Comparison of ENCODE assay signal across 8 cellular contexts in the genomic region with DNA sequence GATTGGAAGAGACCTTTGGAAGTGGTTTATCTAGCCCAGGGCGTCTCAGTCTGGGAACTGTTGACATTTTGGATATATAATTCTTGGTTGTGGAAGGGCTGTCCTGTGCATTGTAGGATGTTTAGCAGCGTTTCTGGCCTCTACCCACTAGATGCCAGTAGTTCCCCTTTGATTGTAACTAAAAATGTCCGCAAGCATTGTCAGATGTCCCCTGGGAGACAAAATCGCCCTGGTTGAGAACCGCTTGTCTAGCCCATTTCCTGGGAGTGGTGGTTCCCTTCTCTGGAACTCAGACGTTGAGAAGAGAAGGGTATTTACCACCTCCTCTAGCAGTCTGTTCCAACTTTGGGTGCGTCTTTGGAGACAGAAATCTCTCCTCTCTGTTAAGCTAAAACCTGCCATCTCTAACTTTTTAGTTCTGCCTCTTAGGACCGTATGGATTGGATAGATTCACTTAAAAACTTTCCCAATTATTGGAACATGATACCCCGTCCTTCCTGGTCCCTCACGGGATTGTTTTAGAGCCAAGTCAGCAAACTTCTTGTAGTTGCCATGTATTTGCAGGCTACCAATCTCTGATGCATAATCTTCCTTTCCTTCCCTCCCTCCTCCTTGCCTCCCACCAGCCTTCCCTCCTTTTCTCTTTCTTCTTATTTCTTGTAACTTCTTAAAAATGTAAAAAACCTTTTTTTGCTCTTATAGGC. TPM values are rescaled to one million over a fixed set of nuclear protein-coding genes. Genes with fewer than 3 reads are reported as not detected.
DNase-seq lines count a peak whose midpoint lies in the region; ATAC-seq and TF ChIP-seq lines count a peak whose summit lies in the region.

No MANE protein-coding gene starts in this region.

- DNase-seq in AG09309 (ENCODE audit: low read depth) = no peak
- DNase-seq in astrocyte of the spinal cord (ENCODE audit: low read depth, low spot score) = peak; percentile 40
- peak in 3 of 9 donors; percentile 9 to 19 (median 14) for DNase-seq in naive thymus-derived CD4-positive, alpha-beta T cell
- DNase-seq in stimulated activated CD4-positive, alpha-beta T cell treated with anti-CD3 and anti-CD28 coated beads, Interleukin-4, amount 100 ng/mL, for 4 hours = no peak

- no peaks in the 10 kb centered on the region for H3K9me3 ChIP-seq in naive thymus-derived CD4-positive, alpha-beta T cell (ENCODE audit: control insufficient read depth in 2 of 3, low read length in 3 of 3)

- peaks cover 29 to 50% (median 40%) of the 10 kb centered on the region in 7 donors for H3K4me1 Mint-ChIP-seq in naive thymus-derived CD4-positive, alpha-beta T cell

- no peaks in the 10 kb centered on the region for H3K27me3 Mint-ChIP-seq in naive thymus-derived CD4-positive, alpha-beta T cell

- H3K4me1 ChIP-seq in naive thymus-derived CD4-positive, alpha-beta T cell (ENCODE audit: control insufficient read depth in 2 of 2, insufficient read depth in 2 of 2, low read length in 2 of 2) = peaks cover 0 to 4% of the 10 kb centered on the region in 2 donors

- CTCF ChIA-PET in naive thymus-derived CD4-positive, alpha-beta T cell (lab: Charles Lee) = interaction anchor here (0.6 to 2.2 kb wide), 2 partner anchors 10 to 49 kb away, joined by 3 to 5 read pairs; no protein-coding TSS in a partner anchor

- intact Hi-C loops in naive thymus-derived CD4-positive, alpha-beta T cell (cut with micrococcal nuclease) = loop anchor here in 1 of 2 donors (1.0 kb wide), 1 partner anchor 145 kb away; no protein-coding TSS in a partner anchor

- POLR2A ChIA-PET in naive thymus-derived CD4-positive, alpha-beta T cell (lab: Charles Lee) = interaction anchor here (0.6 kb wide), 1 partner anchor 26 kb away, joined by 4 read pairs; no protein-coding TSS in a partner anchor

- TF ChIP-seq CTCF in AG09309 (IDR thresholded peaks at IDR 0.05; ENCODE audit: control insufficient read depth, insufficient read depth, low read depth, low read length, missing control alignments) (peak; percentile 41), astrocyte of the spinal cord (IDR thresholded peaks at IDR 0.05; ENCODE audit: low read depth, low read length) (peak; percentile 45)

- peak overlapping the region in 6 of 9 donors; percentile 10 to 68 (median 48) for H3K27ac Mint-ChIP-seq in naive thymus-derived CD4-positive, alpha-beta T cell

- no peak overlapping the region for H3K27ac ChIP-seq in naive thymus-derived CD4-positive, alpha-beta T cell (ENCODE audit: low read depth, low read length)

- no peak overlapping the region for H3K4me3 ChIP-seq in AG09309 (ENCODE audit: control insufficient read depth, low read depth, low read length)
- H3K4me3 ChIP-seq in astrocyte of the spinal cord (ENCODE audit: low read depth, low read length) = no peak overlapping the region
- no peak overlapping the region for H3K4me3 ChIP-seq in naive thymus-derived CD4-positive, alpha-beta T cell (ENCODE audit: low read length)

- peaks cover 5 to 6% (median 5%) of the 10 kb centered on the region in 3 experiments for H3K36me3 ChIP-seq in naive thymus-derived CD4-positive, alpha-beta T cell (ENCODE audit: control insufficient read depth in 2 of 3, insufficient read depth in 3 of 3, low read length in 3 of 3)

- peaks cover 0 to 2% (median 0%) of the 10 kb centered on the region in 11 donors for H3K9me3 Mint-ChIP-seq in naive thymus-derived CD4-positive, alpha-beta T cell

- peaks cover 10 to 27% (median 15%) of the 10 kb centered on the region in 5 donors for H3K36me3 Mint-ChIP-seq in naive thymus-derived CD4-positive, alpha-beta T cell

- peak; percentile 72 for ATAC-seq in GM18858 (IDR thresholded peaks at IDR 0.05; ENCODE audit: unreplicated experiment)
- peak; percentile 72 for ATAC-seq in HG03175 (IDR thresholded peaks at IDR 0.05; ENCODE audit: unreplicated experiment)
- ATAC-seq in naive thymus-derived CD4-positive, alpha-beta T cell = peak; percentile 44
- ATAC-seq in esophagus mucosa = no peak
- no peak for ATAC-seq in GM21526 (IDR thresholded peaks at IDR 0.05; ENCODE audit: low FRiP score, unreplicated experiment)

- H3K27me3 ChIP-seq in naive thymus-derived CD4-positive, alpha-beta T cell (ENCODE audit: control insufficient read depth in 2 of 2, insufficient read depth in 2 of 2, low read length in 2 of 2) = no peaks in the 10 kb centered on the region

- in situ Hi-C loops in astrocyte of the spinal cord (cut with HindIII; ENCODE audit: low sequenced_read_pairs) = no loop called here

- H3K4me3 Mint-ChIP-seq in naive thymus-derived CD4-positive, alpha-beta T cell = no peak overlapping the region

RNA-seq across cellular contexts. Expression of a gene that starts 13.9 kb away (rescaled TPM):
- 10 to 100 TPM; 53.1 to 80.9 (median 58.9) TPM for total RNA-seq in naive thymus-derived CD4-positive, alpha-beta T cell
- polyA plus RNA-seq in naive thymus-derived CD4-positive, alpha-beta T cell = 10 to 100 TPM; 22.9 to 26.7 TPM
- 90.7 TPM for total RNA-seq in esophagus mucosa

Comparison
In these comparisons a context has a peak if more than half of its experiments do, and no peak if none do; other contexts are left out.
1. ATAC-seq: peak in GM18858 (single experiment), HG03175 (single experiment) and naive thymus-derived CD4-positive, alpha-beta T cell (single experiment); none in esophagus mucosa (single experiment) and GM21526 (single experiment).